16 cellular contexts compared by ENCODE assay signal in genomic region chr12:108029081-108029790, GRCh38.
DNase-seq lines count a peak whose midpoint lies in the region; ATAC-seq and TF ChIP-seq lines count a peak whose summit lies in the region.
"Had no signal": no experiment of that assay in that cellular context is flagged by ENCODE, and none has a peak within 500 bp of the region (broad histone marks: within the 10 kb centered on the region; RNA-seq: fewer than 3 reads in every experiment).

No MANE protein-coding gene starts in this region.

- H3K4me1 Mint-ChIP-seq in WTC11 (0 out of 2 replicates have a peak, but pooled peaks cover 4% of the 10 kb centered on the region), nephron progenitor cell (peaks cover 16% of the 10 kb centered on the region)

- H3K27ac Mint-ChIP-seq in WTC11 (no peak overlapping the region), nephron progenitor cell (peak overlapping the region; percentile 10)
- H3K27ac Mint-ChIP-seq in activated naive CD4-positive, alpha-beta T cell treated with anti-CD3 and anti-CD28 coated beads, Interleukin-2, amount 50 U/mL, for 72 hours = no peak overlapping the region
- H3K27ac Mint-ChIP-seq: CD8-positive, alpha-beta T cell; H9 had no signal

- H3K4me3 Mint-ChIP-seq in WTC11 = no peak overlapping the region
- H3K4me3 Mint-ChIP-seq in nephron progenitor cell = no peak overlapping the region
- H3K4me3 Mint-ChIP-seq: CD8-positive, alpha-beta T cell; H9 had no signal

- ATAC-seq in WTC11 (peak; percentile 39; the same call in 1 of the 2 replicates), HG02852 (IDR thresholded peaks at IDR 0.05; ENCODE audit: unreplicated experiment) (no peak), left lobe of liver (no peak)
- ATAC-seq in activated naive CD4-positive, alpha-beta T cell treated with anti-CD3 and anti-CD28 coated beads, Interleukin-2, amount 50 U/mL, for 72 hours = no peak
- ATAC-seq: A549; CD8-positive, alpha-beta T cell; HepG2 had no signal

- DNase-seq in WTC11 (ENCODE audit: low spot score) (no peak), left kidney (ENCODE audit: low read depth, low spot score) (peak; percentile 76), nephron progenitor cell (no peak), left lobe of liver (ENCODE audit: low spot score) (no peak)
- DNase-seq in activated naive CD4-positive, alpha-beta T cell treated with anti-CD3 and anti-CD28 coated beads, Interleukin-2, amount 50 U/mL, for 72 hours (ENCODE audit: low spot score in 2 of 2) = no peak
- DNase-seq: BE2C; CD8-positive, alpha-beta T cell; COR-L47; DMS153; DND-41; GDM1; GOT3; H9 had no signal

- POLR2A ChIA-PET in WTC11 (lab: Charles Lee) = no interaction called here

- H3K36me3 Mint-ChIP-seq in WTC11 = no peaks in the 10 kb centered on the region
- no peaks in the 10 kb centered on the region for H3K36me3 Mint-ChIP-seq in nephron progenitor cell (ENCODE audit: low read depth)
- H3K36me3 Mint-ChIP-seq in activated naive CD4-positive, alpha-beta T cell treated with anti-CD3 and anti-CD28 coated beads, Interleukin-2, amount 50 U/mL, for 72 hours = no peaks in the 10 kb centered on the region
- H3K36me3 Mint-ChIP-seq: CD8-positive, alpha-beta T cell had no signal

- CTCF ChIA-PET in WTC11 (lab: Charles Lee) = interaction anchor here (0.8 to 1.9 kb wide), 1 partner anchor 36 kb away, joined by 6 read pairs; no protein-coding TSS in a partner anchor

- H3K27me3 Mint-ChIP-seq in WTC11 (ENCODE audit: low read depth) = peaks cover 24% of the 10 kb centered on the region
- peaks cover 22% of the 10 kb centered on the region for H3K27me3 Mint-ChIP-seq in nephron progenitor cell (ENCODE audit: low read depth, poor library complexity)

- no peak for TF ChIP-seq CTCF in WTC11 (IDR thresholded peaks at IDR 0.05)
- no peak for TF ChIP-seq CTCF in nephron progenitor cell (IDR thresholded peaks at IDR 0.05)

- H3K9me3 Mint-ChIP-seq in WTC11 (no peaks in the 10 kb centered on the region), nephron progenitor cell (no peaks in the 10 kb centered on the region)
- H3K9me3 Mint-ChIP-seq in activated naive CD4-positive, alpha-beta T cell treated with anti-CD3 and anti-CD28 coated beads, Interleukin-2, amount 50 U/mL, for 72 hours = no peaks in the 10 kb centered on the region
- H3K9me3 Mint-ChIP-seq: CD8-positive, alpha-beta T cell; H9 had no signal

TF ChIP-seq in WTC11, 78 proteins besides CTCF, POLR2A, EP300 and RAD21:
- TF ChIP-seq ZBTB21 (CRISPR knock-in tag; IDR thresholded peaks at IDR 0.05; ENCODE audit: borderline replicate concordance) = no peak
- no peak for TF ChIP-seq E2F4 (CRISPR knock-in tag; IDR thresholded peaks at IDR 0.05; ENCODE audit: borderline replicate concordance, low read depth)
- TF ChIP-seq ZNF396 (CRISPR knock-in tag; IDR thresholded peaks at IDR 0.05; ENCODE audit: borderline replicate concordance) = no peak
- no peak for TF ChIP-seq ZNF263 (CRISPR knock-in tag; IDR thresholded peaks at IDR 0.05; ENCODE audit: low read depth)
- TF ChIP-seq FOXJ3 (CRISPR knock-in tag; IDR thresholded peaks at IDR 0.05; ENCODE audit: borderline replicate concordance) = no peak
- TF ChIP-seq NR3C1 (CRISPR knock-in tag; conservative IDR thresholded peaks at IDR 0.05; ENCODE audit: low read depth) = no peak
- no peak for TF ChIP-seq ZNF423 (CRISPR knock-in tag; IDR thresholded peaks at IDR 0.05)
- TF ChIP-seq SOX15 (CRISPR knock-in tag; IDR thresholded peaks at IDR 0.05) = no peak
- TF ChIP-seq RORB (CRISPR knock-in tag; IDR thresholded peaks at IDR 0.05) = no peak
- TF ChIP-seq ERG (CRISPR knock-in tag; IDR thresholded peaks at IDR 0.05) = no peak
- no peak for TF ChIP-seq ELF4 (CRISPR knock-in tag; IDR thresholded peaks at IDR 0.05; ENCODE audit: low read depth)
- TF ChIP-seq SP1 (CRISPR knock-in tag; conservative IDR thresholded peaks at IDR 0.05) = no peak
- TF ChIP-seq AFF4 (CRISPR knock-in tag; IDR thresholded peaks at IDR 0.05; ENCODE audit: borderline replicate concordance) = no peak
- TF ChIP-seq TP53 (CRISPR knock-in tag; IDR thresholded peaks at IDR 0.05) = no peak
- TF ChIP-seq ETV6 (CRISPR knock-in tag; IDR thresholded peaks at IDR 0.05) = no peak
- TF ChIP-seq ZNF138 (CRISPR knock-in tag; conservative IDR thresholded peaks at IDR 0.05) = no peak
